In genomic region chr9:123246534-123246933, GRCh38 we compare ENCODE assay signal across 1 cellular context.
TF ChIP-seq lines count a peak whose summit lies in the region.

No MANE protein-coding gene starts in this region.

TF ChIP-seq in endothelial cell of umbilical vein, 7 proteins besides CTCF, POLR2A, EP300 and RAD21:
- no peak for TF ChIP-seq MAX (IDR thresholded peaks at IDR 0.05; ENCODE audit: insufficient read depth, insufficient read length)
- no peak for TF ChIP-seq POLR2AphosphoS5 (IDR thresholded peaks at IDR 0.05; ENCODE audit: insufficient read depth, low read depth, low read length)
- no peak for TF ChIP-seq FOS (IDR thresholded peaks at IDR 0.05; ENCODE audit: borderline replicate concordance, insufficient read depth, low read length)
- TF ChIP-seq GATA2 (IDR thresholded peaks at IDR 0.05; ENCODE audit: insufficient read depth, insufficient read length, low read depth, low read length): no peak
- TF ChIP-seq MYC (IDR thresholded peaks at IDR 0.05; ENCODE audit: low read depth, low read length): no peak
- TF ChIP-seq EZH2 (IDR thresholded peaks at IDR 0.05; ENCODE audit: borderline replicate concordance, low read depth, low read length, severe bottlenecking): no peak
- TF ChIP-seq JUN (IDR thresholded peaks at IDR 0.05; ENCODE audit: borderline replicate concordance, insufficient read depth, insufficient read length, low read depth): no peak
